In the genomic region with DNA sequence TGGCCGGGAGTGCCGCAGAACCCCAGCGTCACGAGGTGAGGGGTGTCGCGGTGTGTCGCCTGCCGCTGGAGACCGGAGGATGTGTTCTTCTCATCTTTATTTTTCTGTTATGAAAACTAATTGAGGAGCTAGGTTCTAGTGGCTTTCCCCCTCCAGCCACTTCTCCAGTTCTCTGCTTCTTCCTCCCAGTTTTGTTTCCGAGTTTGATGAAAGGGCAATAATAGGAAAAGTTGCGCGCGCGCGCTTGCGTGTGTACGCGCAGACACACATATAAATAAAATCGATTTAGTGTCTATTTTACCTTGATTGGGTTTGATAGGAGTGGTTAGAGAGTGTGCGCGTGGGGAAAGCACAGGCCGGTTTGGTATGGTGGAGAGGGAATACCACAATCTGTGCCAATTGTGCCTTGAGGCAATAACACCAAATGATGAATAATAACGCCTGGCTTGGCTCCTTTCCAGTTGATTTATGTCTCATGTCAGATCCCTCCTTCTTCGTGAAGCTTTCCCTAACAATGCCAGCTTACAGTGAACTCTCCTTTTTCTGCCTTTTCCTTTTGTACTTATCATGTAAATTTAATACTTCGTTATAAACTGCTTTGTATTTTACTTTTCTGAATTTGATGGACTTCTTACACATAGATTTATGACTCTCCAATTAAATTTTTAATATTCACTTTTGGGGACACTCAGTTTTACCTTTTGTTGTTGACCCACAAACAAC, we compare ENCODE assay signal across 8 cellular contexts. TPM values are rescaled to one million over a fixed set of nuclear protein-coding genes. Genes with fewer than 3 reads are reported as not detected.
DNase-seq lines count a peak whose midpoint lies in the region; ATAC-seq and TF ChIP-seq lines count a peak whose summit lies in the region.

No MANE protein-coding gene starts in this region.

- H3K9me3 ChIP-seq in MM.1S (replicated peaks; ENCODE audit: insufficient read depth, low read length) (no peaks in the 10 kb centered on the region), breast epithelium (no peaks in the 10 kb centered on the region)

- no peak for TF ChIP-seq POLR2A in breast epithelium (IDR thresholded peaks at IDR 0.05)

- H3K27me3 ChIP-seq in MM.1S (replicated peaks; ENCODE audit: insufficient read depth, low read length) (no peaks in the 10 kb centered on the region), breast epithelium (no peaks in the 10 kb centered on the region)

- DNase-seq in EL, result peak; percentile 94
- no peak for DNase-seq in MM.1S
- peak; percentile 24 for DNase-seq in T follicular helper cell (ENCODE audit: low read depth)
- peak in 1 of 2 donors; percentile 38 for DNase-seq in breast epithelium (ENCODE audit: low spot score in 2 of 2)
- peak; percentile 70 for DNase-seq in kidney glomerular epithelial cell (lab: John Stamatoyannopoulos, UW)
- DNase-seq in stimulated activated CD4-positive, alpha-beta T cell treated with anti-CD3 and anti-CD28 coated beads, TNF-alpha, amount 100 ng/mL, for 24 hours (ENCODE audit: low read depth in 3 of 3), result peak; percentile 4 to 22 (median 17)

- intact Hi-C loops in breast epithelium (cut with DNase I; ENCODE audit: low total_unique reads), result loop anchor here (10.0 kb wide), 1 partner anchor 409 kb away; no protein-coding TSS in a partner anchor

- ATAC-seq in HG03521 (IDR thresholded peaks at IDR 0.05; ENCODE audit: unreplicated experiment), result no peak
- ATAC-seq in HG03196 (IDR thresholded peaks at IDR 0.05; ENCODE audit: unreplicated experiment), result no peak

- H4K20me1 ChIP-seq in MM.1S (ENCODE audit: insufficient read depth, low read length), result peaks cover 32% of the 10 kb centered on the region

- TF ChIP-seq CTCF in MM.1S (IDR thresholded peaks at IDR 0.05; ENCODE audit: low read length) (no peak; the same call in 1 of the 2 replicates), breast epithelium (IDR thresholded peaks at IDR 0.05) (no peak)

- no peaks in the 10 kb centered on the region for H3K9me2 ChIP-seq in MM.1S (replicated peaks; ENCODE audit: insufficient read depth, low read length)

- peak overlapping the region; percentile 73 for H3K4me2 ChIP-seq in MM.1S (ENCODE audit: low read depth, low read length)

- H3K4me1 ChIP-seq in MM.1S (ENCODE audit: low read length), result peaks cover 59% of the 10 kb centered on the region
- no peaks in the 10 kb centered on the region for H3K4me1 ChIP-seq in breast epithelium

- H2AFZ ChIP-seq in MM.1S (ENCODE audit: low read length), result no peak overlapping the region

- H3K4me3 ChIP-seq in MM.1S (ENCODE audit: low read length) (peak overlapping the region; percentile 77), breast epithelium (peak overlapping the region; percentile 90 to 97 (median 93))

- H3K9ac ChIP-seq in MM.1S (ENCODE audit: low read length), result peak overlapping the region; percentile 92

- H3K36me3 ChIP-seq in MM.1S (replicated peaks; ENCODE audit: insufficient read depth, low read length) (peaks cover 20% of the 10 kb centered on the region), breast epithelium (no peaks in the 10 kb centered on the region)

- peaks cover 64% of the 10 kb centered on the region for H3K79me2 ChIP-seq in MM.1S (ENCODE audit: low read length)

- peaks cover 23% of the 10 kb centered on the region for H3F3A ChIP-seq in MM.1S (ENCODE audit: insufficient read depth, low read length)

- H3K27ac ChIP-seq in MM.1S (ENCODE audit: low read length), result peak overlapping the region; percentile 91; the same call in 1 of the 2 replicates
- peak overlapping the region; percentile 94 to 97 for H3K27ac ChIP-seq in breast epithelium

RNA-seq across cellular contexts. Expression of a gene that starts 1.5 kb away (rescaled TPM):
- total RNA-seq in breast epithelium, result 100 to 1,000 TPM in 1 of 3 donors, 10 to 100 TPM in 2; 28.5 to 103 (median 45.1) TPM
